ENCODE assay signal across 3 cellular contexts in the genomic region with DNA sequence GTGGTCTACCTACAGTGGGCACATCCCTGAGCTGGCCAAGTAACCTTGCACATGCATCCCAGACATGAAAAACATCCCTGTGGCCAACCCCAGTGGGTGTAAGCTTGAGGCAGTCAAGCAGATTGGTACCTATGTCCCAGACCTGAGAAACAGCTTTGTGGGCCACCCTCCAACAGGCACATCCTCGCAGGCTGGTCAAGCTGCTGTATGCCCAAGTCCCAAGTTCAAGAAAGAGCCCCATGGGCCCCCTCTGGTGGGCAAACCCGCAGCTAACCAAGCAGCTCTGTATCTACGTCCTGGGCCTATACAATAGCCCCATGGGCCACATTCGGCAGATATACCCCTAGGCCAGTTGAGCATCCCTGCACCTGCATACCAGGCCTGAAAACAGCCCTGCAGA.
TF ChIP-seq lines count a peak whose summit lies in the region.

No MANE protein-coding gene starts in this region.

TF ChIP-seq in HCT116, 20 proteins besides CTCF, POLR2A, EP300 and RAD21:
- no peak for TF ChIP-seq SIN3A (IDR thresholded peaks at IDR 0.05; ENCODE audit: low read depth)
- TF ChIP-seq SRF (IDR thresholded peaks at IDR 0.05; ENCODE audit: low read depth) = no peak
- no peak for TF ChIP-seq JUND (IDR thresholded peaks at IDR 0.05)
- TF ChIP-seq, protein P1, sequence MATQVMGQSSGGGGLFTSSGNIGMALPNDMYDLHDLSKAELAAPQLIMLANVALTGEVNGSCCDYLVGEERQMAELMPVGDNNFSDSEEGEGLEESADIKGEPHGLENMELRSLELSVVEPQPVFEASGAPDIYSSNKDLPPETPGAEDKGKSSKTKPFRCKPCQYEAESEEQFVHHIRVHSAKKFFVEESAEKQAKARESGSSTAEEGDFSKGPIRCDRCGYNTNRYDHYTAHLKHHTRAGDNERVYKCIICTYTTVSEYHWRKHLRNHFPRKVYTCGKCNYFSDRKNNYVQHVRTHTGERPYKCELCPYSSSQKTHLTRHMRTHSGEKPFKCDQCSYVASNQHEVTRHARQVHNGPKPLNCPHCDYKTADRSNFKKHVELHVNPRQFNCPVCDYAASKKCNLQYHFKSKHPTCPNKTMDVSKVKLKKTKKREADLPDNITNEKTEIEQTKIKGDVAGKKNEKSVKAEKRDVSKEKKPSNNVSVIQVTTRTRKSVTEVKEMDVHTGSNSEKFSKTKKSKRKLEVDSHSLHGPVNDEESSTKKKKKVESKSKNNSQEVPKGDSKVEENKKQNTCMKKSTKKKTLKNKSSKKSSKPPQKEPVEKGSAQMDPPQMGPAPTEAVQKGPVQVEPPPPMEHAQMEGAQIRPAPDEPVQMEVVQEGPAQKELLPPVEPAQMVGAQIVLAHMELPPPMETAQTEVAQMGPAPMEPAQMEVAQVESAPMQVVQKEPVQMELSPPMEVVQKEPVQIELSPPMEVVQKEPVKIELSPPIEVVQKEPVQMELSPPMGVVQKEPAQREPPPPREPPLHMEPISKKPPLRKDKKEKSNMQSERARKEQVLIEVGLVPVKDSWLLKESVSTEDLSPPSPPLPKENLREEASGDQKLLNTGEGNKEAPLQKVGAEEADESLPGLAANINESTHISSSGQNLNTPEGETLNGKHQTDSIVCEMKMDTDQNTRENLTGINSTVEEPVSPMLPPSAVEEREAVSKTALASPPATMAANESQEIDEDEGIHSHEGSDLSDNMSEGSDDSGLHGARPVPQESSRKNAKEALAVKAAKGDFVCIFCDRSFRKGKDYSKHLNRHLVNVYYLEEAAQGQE (IDR thresholded peaks at IDR 0.05; ENCODE audit: low read depth) = no peak
- no peak for TF ChIP-seq YY1 (IDR thresholded peaks at IDR 0.05; ENCODE audit: extremely low read depth, insufficient replicate concordance, low read depth, low read length)
- TF ChIP-seq FOSL1 (IDR thresholded peaks at IDR 0.05; ENCODE audit: low read depth) = no peak
- TF ChIP-seq, protein P2, sequence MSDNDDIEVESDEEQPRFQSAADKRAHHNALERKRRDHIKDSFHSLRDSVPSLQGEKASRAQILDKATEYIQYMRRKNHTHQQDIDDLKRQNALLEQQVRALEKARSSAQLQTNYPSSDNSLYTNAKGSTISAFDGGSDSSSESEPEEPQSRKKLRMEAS (IDR thresholded peaks at IDR 0.05) = no peak
- no peak for TF ChIP-seq CEBPB (IDR thresholded peaks at IDR 0.05; ENCODE audit: low read depth)
- no peak for TF ChIP-seq CBX3 (IDR thresholded peaks at IDR 0.05; ENCODE audit: low read depth)
- no peak for TF ChIP-seq ELF1 (IDR thresholded peaks at IDR 0.05; ENCODE audit: borderline replicate concordance, low read depth)
- no peak for TF ChIP-seq EGR1 (IDR thresholded peaks at IDR 0.05; ENCODE audit: low read depth)
- TF ChIP-seq ZFX (IDR thresholded peaks at IDR 0.05) = no peak
- TF ChIP-seq SP1 (IDR thresholded peaks at IDR 0.05; ENCODE audit: low read depth) = no peak
- TF ChIP-seq TCF7L2 (IDR thresholded peaks at IDR 0.05; ENCODE audit: borderline replicate concordance, extremely low read depth, insufficient read depth, insufficient read length) = no peak
- no peak for TF ChIP-seq ATF3 (IDR thresholded peaks at IDR 0.05)
- TF ChIP-seq EZH2 (IDR thresholded peaks at IDR 0.05) = no peak
- TF ChIP-seq EZH2phosphoT487 (IDR thresholded peaks at IDR 0.05; ENCODE audit: borderline replicate concordance) = no peak
- TF ChIP-seq POLR2AphosphoS5 (IDR thresholded peaks at IDR 0.05; ENCODE audit: low read depth, low read length) = no peak
- no peak for TF ChIP-seq ZNF274 (IDR thresholded peaks at IDR 0.05; ENCODE audit: low read depth, low read length)

TF ChIP-seq in H1, 55 proteins besides CTCF, POLR2A, EP300 and RAD21:
- 0 out of 2 replicates have a peak, but pooled peaks have one; percentile 4 for TF ChIP-seq TEAD4 (IDR thresholded peaks at IDR 0.05; ENCODE audit: low read depth, low read length)
- no peak for TF ChIP-seq JUN (IDR thresholded peaks at IDR 0.05; ENCODE audit: low read depth, low read length)
- TF ChIP-seq, protein P2 (IDR thresholded peaks at IDR 0.05) = no peak
- TF ChIP-seq SIN3A (conservative IDR thresholded peaks at IDR 0.05 in 1 of 2, IDR thresholded peaks at IDR 0.05 in 1 of 2; ENCODE audit: low read depth in 1 of 2, low read length in 2 of 2) = no peak
TF ChIP-seq in H1: peak in this region for 1.

TF ChIP-seq in HepG2, 621 proteins besides CTCF, POLR2A, EP300 and RAD21:
- no peak for TF ChIP-seq ZNF660 (CRISPR knock-in tag; IDR thresholded peaks at IDR 0.05; ENCODE audit: borderline replicate concordance, low read depth)
